Comparison of ENCODE assay signal across 9 cellular contexts in the genomic region with DNA sequence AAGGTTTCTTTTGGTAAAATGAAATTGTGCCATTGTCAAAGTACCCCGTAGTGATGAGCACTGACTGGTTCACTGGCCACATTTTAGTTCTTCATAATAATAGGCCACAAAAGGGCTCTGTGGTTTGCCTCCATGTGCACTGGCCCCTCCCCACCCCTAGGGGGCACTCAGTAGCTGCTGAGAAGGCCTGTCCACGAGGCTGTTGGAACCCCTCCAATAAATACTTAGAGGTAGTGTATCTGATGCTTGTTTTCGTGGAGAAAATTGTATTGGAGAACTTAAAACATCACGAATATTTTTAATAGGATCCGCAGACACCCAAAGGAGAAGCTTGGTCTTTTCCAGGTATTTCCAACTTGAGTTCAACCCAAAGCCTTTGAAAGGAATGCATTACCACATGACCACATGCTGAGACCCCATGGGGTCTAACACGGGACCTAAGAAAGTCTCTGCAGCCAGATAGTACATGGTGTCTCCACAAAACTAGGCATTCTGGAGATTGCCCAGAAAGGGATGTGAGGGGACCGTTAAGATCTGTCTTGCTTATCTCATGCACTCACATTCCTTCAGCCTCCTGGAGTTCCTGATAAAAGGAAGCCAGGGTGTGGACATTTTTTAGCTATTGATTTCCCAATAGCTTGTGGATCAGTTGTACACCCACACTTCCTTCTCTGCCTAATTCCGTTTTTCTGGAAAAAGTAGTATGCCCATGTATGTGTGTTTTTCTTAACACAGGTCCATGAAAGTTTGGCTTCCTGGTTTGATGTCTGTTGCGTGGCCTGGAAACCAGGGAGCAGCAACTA. TPM values are rescaled to one million over a fixed set of nuclear protein-coding genes. Genes with fewer than 3 reads are reported as not detected.
A peak's percentile ranks its signal among the peaks of the same experiment; 100 is the strongest.
DNase-seq lines count a peak whose midpoint lies in the region; ATAC-seq and TF ChIP-seq lines count a peak whose summit lies in the region.
"Had no signal": no experiment of that assay in that cellular context is flagged by ENCODE, and none has a peak within 500 bp of the region (broad histone marks: within the 10 kb centered on the region; RNA-seq: fewer than 3 reads in every experiment).

No MANE protein-coding gene starts in this region.

- H3K4me3 ChIP-seq in NT2/D1 (ENCODE audit: insufficient read length, low read depth): no peak overlapping the region
- H3K4me3 ChIP-seq in brain microvascular endothelial cell (ENCODE audit: low read depth, low read length): no peak overlapping the region
- no peak overlapping the region for H3K4me3 ChIP-seq in left lung

- no peak overlapping the region for H3K27ac ChIP-seq in brain microvascular endothelial cell
- H3K27ac ChIP-seq in left lung: no peak overlapping the region

- ATAC-seq in HG03135 (IDR thresholded peaks at IDR 0.05; ENCODE audit: unreplicated experiment): peak; percentile 62
- peak; percentile 97 for ATAC-seq in left lung
- ATAC-seq in HG02870 (IDR thresholded peaks at IDR 0.05; ENCODE audit: unreplicated experiment): no peak

- H3K9me3 ChIP-seq in NT2/D1 (ENCODE audit: insufficient read depth, low read length) (0 out of 2 replicates have a peak, but pooled peaks cover 7% of the 10 kb centered on the region), left lung (no peaks in the 10 kb centered on the region)

- peak; percentile 97 for TF ChIP-seq CTCF in AG09319 (IDR thresholded peaks at IDR 0.05; ENCODE audit: low read depth, low read length)
- TF ChIP-seq CTCF in GM10266 (IDR thresholded peaks at IDR 0.05; ENCODE audit: control insufficient read depth, insufficient read depth, low read depth, missing control alignments): peak; percentile 59
- TF ChIP-seq CTCF in brain microvascular endothelial cell (IDR thresholded peaks at IDR 0.05; ENCODE audit: low read depth, low read length, missing control alignments): peak; percentile 91
- peak; percentile 74 to 77 for TF ChIP-seq CTCF in left lung (IDR thresholded peaks at IDR 0.05)

- in situ Hi-C loops in brain microvascular endothelial cell (cut with HindIII; ENCODE audit: low pct_ligation_motif_present, low sequenced_read_pairs): no loop called here

- H3K9ac ChIP-seq in NT2/D1 (ENCODE audit: insufficient read length, low read depth): no peak overlapping the region

- H3K27me3 ChIP-seq in NT2/D1 (ENCODE audit: insufficient read depth, insufficient read length) (no peaks in the 10 kb centered on the region), brain microvascular endothelial cell (replicated peaks) (no peaks in the 10 kb centered on the region), left lung (no peaks in the 10 kb centered on the region)

- DNase-seq in AG09319 (ENCODE audit: extremely low read depth, low read depth): peak; percentile 22
- DNase-seq in GM10266 (ENCODE audit: extremely low spot score): peak; percentile 29
- DNase-seq in NT2/D1 (ENCODE audit: low read depth, low spot score): peak; percentile 56
- DNase-seq in brain microvascular endothelial cell: peak; percentile 67
- peak; percentile 42 to 62 for DNase-seq in left lung
- peak; percentile 49 for DNase-seq in ureter (ENCODE audit: low spot score)
- DNase-seq: naive B cell had no signal

- intact Hi-C loops in left lung (cut with DNase I): loop anchor here in 1 of 2 donors (5.0 kb wide), 1 partner anchor 148 kb away; no protein-coding TSS in a partner anchor

- H3K4me1 ChIP-seq in NT2/D1 (ENCODE audit: insufficient read depth, insufficient read length): no peaks in the 10 kb centered on the region
- H3K4me1 ChIP-seq in left lung: peaks cover 0 to 8% of the 10 kb centered on the region in 2 donors

- H3K36me3 ChIP-seq in NT2/D1 (ENCODE audit: insufficient read depth, insufficient read length, low read length) (peaks cover 3% of the 10 kb centered on the region), brain microvascular endothelial cell (replicated peaks) (no peaks in the 10 kb centered on the region), left lung (peaks cover 0 to 7% of the 10 kb centered on the region in 2 donors)

RNA-seq across cellular contexts. Expression of a gene that starts 28.5 kb away (rescaled TPM):
- total RNA-seq in left lung: 10 to 100 TPM; 25.7 to 26.4 TPM
- 31.4 TPM for total RNA-seq in ureter
